18 cellular contexts compared by ENCODE assay signal in genomic region chr5:133421806-133422205, GRCh38.
"Had no signal": no experiment of that assay in that cellular context is flagged by ENCODE, and none has a peak within 500 bp of the region (broad histone marks: within the 10 kb centered on the region; RNA-seq: fewer than 3 reads in every experiment).

No MANE protein-coding gene starts in this region.

- FAIRE-seq: RCC 7860 had no signal

- H3K4me3 Mint-ChIP-seq: activated CD8-positive, alpha-beta T cell treated with anti-CD3 and anti-CD28 coated beads, Interleukin-2, amount 10 ng/mL, durations not matched to agents 7 days and 5 days; central memory CD8-positive, alpha-beta T cell had no signal

- H3K9me3 ChIP-seq: MG63 had no signal

- H3K4me3 ChIP-seq: MG63 had no signal

- H3K27ac Mint-ChIP-seq: activated CD8-positive, alpha-beta T cell treated with anti-CD3 and anti-CD28 coated beads, Interleukin-2, amount 10 ng/mL, durations not matched to agents 7 days and 5 days had no signal

- H3K9me3 Mint-ChIP-seq: central memory CD8-positive, alpha-beta T cell had no signal

- H3K36me3 ChIP-seq: MG63 had no signal

- ATAC-seq: activated CD4-positive, CD25-positive, alpha-beta regulatory T cell treated with anti-CD3 and anti-CD28 coated beads, Interleukin-2, amount 50 U/mL, for 24 hours; activated CD8-positive, alpha-beta T cell treated with anti-CD3 and anti-CD28 coated beads, Interleukin-2, amount 10 ng/mL, durations not matched to agents 7 days and 5 days had no signal

- DNase-seq: activated CD4-positive, alpha-beta T cell treated with anti-CD3 and anti-CD28 coated beads, Interleukin-2, amount 50 U/mL, for 4 hours; activated naive CD4-positive, alpha-beta T cell treated with anti-CD3 and anti-CD28 coated beads, Interleukin-2, amount 50 U/mL, for 16 hours; activated T-cell treated with anti-CD3 and anti-CD28 coated beads, Interleukin-2, amount 50 U/mL, for 1 hour; aorta; KG1; MG63; NCI-H1417 treated with DMSO at 0.1 percent for 48 hours; NCI-H1694; NCI-H2029; NCI-H345; NCI-H510A; NCI-H526 treated with DMSO at 0.1 percent for 48 hours; NK-92 treated with Interleukin-12 subunit alpha and Interleukin-12 subunit beta, amount 100 ng/mL, for 24 hours; SIG-M5 had no signal
